Comparison of ENCODE assay signal across 8 cellular contexts in the genomic region with DNA sequence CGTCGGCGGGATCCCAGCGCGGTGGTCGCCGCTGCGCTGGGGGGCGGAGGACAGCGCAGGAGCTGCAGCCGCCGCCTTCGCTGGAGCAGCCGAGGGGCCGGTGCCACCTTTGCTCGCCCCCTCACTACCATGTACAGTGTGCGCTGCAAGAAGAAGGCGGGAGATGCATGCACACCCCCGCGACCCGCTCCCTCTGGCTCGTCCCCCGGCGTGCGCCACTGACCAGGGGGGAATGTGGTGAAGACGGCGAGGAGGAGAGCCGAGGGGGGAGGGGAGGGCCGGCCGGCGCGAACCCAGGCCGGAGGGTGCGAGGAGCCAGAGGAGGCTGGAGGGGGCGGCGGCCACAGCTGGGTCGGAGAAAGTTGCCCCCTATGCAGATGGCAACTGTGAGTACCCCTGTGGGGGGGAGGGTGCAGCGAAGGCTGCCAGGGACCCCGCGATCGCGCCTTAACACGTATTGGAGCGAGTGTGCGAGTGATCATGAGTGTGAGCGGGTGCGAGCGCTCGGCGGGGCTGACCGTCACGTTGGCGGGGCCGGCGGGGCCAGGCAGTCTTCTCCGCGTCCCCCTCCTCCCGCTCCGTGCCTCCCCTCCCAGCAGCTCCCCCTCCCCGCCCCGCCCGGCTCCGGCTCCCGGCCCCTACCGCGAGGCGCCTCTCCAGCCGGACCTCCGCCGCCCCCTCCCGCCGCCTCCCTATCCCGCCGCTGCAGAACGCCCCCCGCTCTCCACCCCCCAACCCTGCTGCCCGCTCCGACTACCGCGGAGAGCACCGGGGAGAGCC. TPM values are rescaled to one million over a fixed set of nuclear protein-coding genes. Genes with fewer than 3 reads are reported as not detected.
DNase-seq lines count a peak whose midpoint lies in the region; ATAC-seq and TF ChIP-seq lines count a peak whose summit lies in the region.

No MANE protein-coding gene starts in this region.

- H3K4me1 ChIP-seq in KMS-11 (ENCODE audit: low read depth, poor library complexity, severe bottlenecking) (peaks cover 13% of the 10 kb centered on the region), lower lobe of right lung (peaks cover 33% of the 10 kb centered on the region), tibial nerve (peaks cover 0 to 37% (median 6%) of the 10 kb centered on the region in 4 donors)

- CTCF ChIA-PET in CD4-positive, alpha-beta T cell (lab: Charles Lee) = no interaction called here

- ATAC-seq in CD4-positive, alpha-beta T cell (ENCODE audit: poor library complexity) = no peak
- ATAC-seq in lower lobe of right lung = peak; percentile 30 to 32
- no peak for ATAC-seq in GM18867 (IDR thresholded peaks at IDR 0.05; ENCODE audit: unreplicated experiment)
- no peak for ATAC-seq in GM21737 (IDR thresholded peaks at IDR 0.05; ENCODE audit: unreplicated experiment)

- POLR2A ChIA-PET in CD4-positive, alpha-beta T cell (lab: Charles Lee) = no interaction called here

- H3K27ac ChIP-seq in CD4-positive, alpha-beta T cell (ENCODE audit: low read depth, low read length) = no peak overlapping the region
- peak overlapping the region; percentile 52; the same call in 1 of the 2 replicates for H3K27ac ChIP-seq in KMS-11
- peak overlapping the region; percentile 94 for H3K27ac ChIP-seq in caudate nucleus (ENCODE audit: low read depth, low read length)
- no peak overlapping the region for H3K27ac ChIP-seq in lower lobe of right lung
- peak overlapping the region; percentile 69 to 87 (median 80) for H3K27ac ChIP-seq in tibial nerve

- peak overlapping the region; percentile 86 for H3K4me3 Mint-ChIP-seq in CD4-positive, alpha-beta T cell

- intact Hi-C loops in CD4-positive, alpha-beta T cell (cut with DNase I, micrococcal nuclease) = no loop called here
- intact Hi-C loops in lower lobe of right lung (cut with DNase I) = no loop called here

- H3K4me1 Mint-ChIP-seq in CD4-positive, alpha-beta T cell (ENCODE audit: low read depth) = peaks cover 34% of the 10 kb centered on the region

- peak overlapping the region; percentile 32; the same call in 1 of the 2 replicates for H3K9ac ChIP-seq in KMS-11

- DNase-seq in CD4-positive, alpha-beta T cell = no peak
- DNase-seq in caudate nucleus (lab: John Stamatoyannopoulos, UW) (peak in 26 of 61 donors; percentile 21 to 74 (median 46)), lower lobe of right lung (no peak), tibial nerve (ENCODE audit: low spot score in 2 of 2) (no peak), DMS79 treated with DMSO at 0.1 percent for 48 hours (lab: John Stamatoyannopoulos, UW) (no peak)

- no peaks in the 10 kb centered on the region for H3K9me3 ChIP-seq in CD4-positive, alpha-beta T cell (ENCODE audit: control insufficient read depth, low read length)
- H3K9me3 ChIP-seq in lower lobe of right lung = no peaks in the 10 kb centered on the region
- H3K9me3 ChIP-seq in tibial nerve = no peaks in the 10 kb centered on the region

- no peak overlapping the region for H3K27ac Mint-ChIP-seq in CD4-positive, alpha-beta T cell

- TF ChIP-seq EP300 in tibial nerve (IDR thresholded peaks at IDR 0.05) = no peak

- no peaks in the 10 kb centered on the region for H3K79me2 ChIP-seq in KMS-11 (ENCODE audit: insufficient read depth, low read depth)

- TF ChIP-seq CTCF in CD4-positive, alpha-beta T cell (IDR thresholded peaks at IDR 0.05) = no peak
- TF ChIP-seq CTCF in KMS-11 (conservative IDR thresholded peaks at IDR 0.05; ENCODE audit: low read depth, low read length) (no peak), lower lobe of right lung (IDR thresholded peaks at IDR 0.05) (no peak), tibial nerve (IDR thresholded peaks at IDR 0.05) (no peak)

- H3K36me3 ChIP-seq in KMS-11 (ENCODE audit: insufficient read depth) (no peaks in the 10 kb centered on the region), lower lobe of right lung (no peaks in the 10 kb centered on the region), tibial nerve (peaks cover 0 to 12% (median 2%) of the 10 kb centered on the region in 3 donors)

- H2AFZ ChIP-seq in KMS-11 (ENCODE audit: low read depth) = peak overlapping the region; percentile 69

- H3K36me3 Mint-ChIP-seq in CD4-positive, alpha-beta T cell (ENCODE audit: low read depth) = no peaks in the 10 kb centered on the region

- H3K27me3 Mint-ChIP-seq in CD4-positive, alpha-beta T cell = peaks cover 73% of the 10 kb centered on the region

- H3K9me3 Mint-ChIP-seq in CD4-positive, alpha-beta T cell = no peaks in the 10 kb centered on the region

- H3K27me3 ChIP-seq in CD4-positive, alpha-beta T cell (ENCODE audit: control insufficient read depth, insufficient read depth, low read length) = peaks cover 63% of the 10 kb centered on the region
- H3K27me3 ChIP-seq in KMS-11 (ENCODE audit: insufficient read depth, low read depth) = no peaks in the 10 kb centered on the region; the same call in 1 of the 2 replicates
- peaks cover 64% of the 10 kb centered on the region for H3K27me3 ChIP-seq in lower lobe of right lung (ENCODE audit: low read depth)
- peaks cover 0 to 47% of the 10 kb centered on the region in 2 donors for H3K27me3 ChIP-seq in tibial nerve

- H4K20me1 ChIP-seq in KMS-11 (ENCODE audit: insufficient read depth) = no peaks in the 10 kb centered on the region

- 0 to 1% methylated on average over 49 to 61 of the region's 81 CpGs for WGBS in tibial nerve, 2 donors

- H3K4me2 ChIP-seq in KMS-11 = no peak overlapping the region; the same call in 1 of the 2 replicates

- no peak for TF ChIP-seq POLR2A in tibial nerve (IDR thresholded peaks at IDR 0.05)

- H3K4me3 ChIP-seq in KMS-11 (IDR thresholded peaks at IDR 0.05; ENCODE audit: insufficient read depth, low read depth, low read length) (no peak overlapping the region), lower lobe of right lung (peak overlapping the region; percentile 58), tibial nerve (peak overlapping the region; percentile 52 to 86 (median 72))

RNA-seq across cellular contexts. Expression of gene SLITRK5, which starts 0.8 kb away (rescaled TPM):
- under 1 TPM; under 0.01 to 0.03 TPM for total RNA-seq in CD4-positive, alpha-beta T cell
- total RNA-seq in lower lobe of right lung (0.24 TPM), tibial nerve (1 to 10 TPM; 5.1 to 9.6 (median 6.0) TPM)

Comparison
In these comparisons a context has a peak if more than half of its experiments do, and no peak if none do; other contexts are left out.
1. ATAC-seq: peak in lower lobe of right lung (2 of 2); none in CD4-positive, alpha-beta T cell (single experiment), GM18867 (single experiment) and GM21737 (single experiment).
2. H3K27ac ChIP-seq: peak in KMS-11 (single experiment), caudate nucleus (single experiment) and tibial nerve (4 of 4); none in CD4-positive, alpha-beta T cell (single experiment) and lower lobe of right lung (single experiment).